17 cellular contexts compared by ENCODE assay signal in genomic region chr12:106758349-106758951, GRCh38. TPM values are rescaled to one million over a fixed set of nuclear protein-coding genes. Genes with fewer than 3 reads are reported as not detected.
DNase-seq lines count a peak whose midpoint lies in the region; ATAC-seq, FAIRE-seq and TF ChIP-seq lines count a peak whose summit lies in the region.
"Had no signal": no experiment of that assay in that cellular context is flagged by ENCODE, and none has a peak within 500 bp of the region (broad histone marks: within the 10 kb centered on the region; RNA-seq: fewer than 3 reads in every experiment).

No MANE protein-coding gene starts in this region.

- H3K27me3 ChIP-seq in cardiac muscle cell: no peaks in the 10 kb centered on the region
- no peaks in the 10 kb centered on the region for H3K27me3 ChIP-seq in muscle layer of duodenum (ENCODE audit: low read depth, low read length)
- no peaks in the 10 kb centered on the region for H3K27me3 ChIP-seq in subcutaneous abdominal adipose tissue (ENCODE audit: control insufficient read depth in 5 of 5, insufficient read depth in 4 of 5, low read length in 5 of 5)
- H3K27me3 ChIP-seq: neutrophil had no signal

- peaks cover 39% of the 10 kb centered on the region for H3K4me1 Mint-ChIP-seq in T-helper 17 cell

- no peak overlapping the region for H3K4me3 ChIP-seq in cardiac muscle cell
- no peak overlapping the region for H3K4me3 ChIP-seq in muscle layer of duodenum (ENCODE audit: low read depth in 1 of 2, low read length in 2 of 2)
- H3K4me3 ChIP-seq in subcutaneous abdominal adipose tissue (ENCODE audit: low read depth in 1 of 5, low read length in 5 of 5): no peak overlapping the region

- H3K4me3 Mint-ChIP-seq in T-helper 17 cell: peak overlapping the region; percentile 49

- H3K27ac ChIP-seq in cardiac muscle cell: peak overlapping the region; percentile 84
- peak overlapping the region; percentile 24 for H3K27ac ChIP-seq in muscle layer of duodenum (ENCODE audit: low read length)
- H3K27ac ChIP-seq in subcutaneous abdominal adipose tissue (ENCODE audit: low read depth, low read length): peak overlapping the region; percentile 93
- no peak overlapping the region for H3K27ac ChIP-seq in RWPE1
- H3K27ac ChIP-seq: HL-60, neutrophil had no signal

- peak overlapping the region; percentile 99 for H3K27ac Mint-ChIP-seq in T-helper 17 cell

- ATAC-seq in T-helper 17 cell (no peak), HG03342 (IDR thresholded peaks at IDR 0.05; ENCODE audit: unreplicated experiment) (no peak)
- ATAC-seq: stimulated activated naive CD8-positive, alpha-beta T cell treated with anti-CD3 and anti-CD28 coated beads, Interleukin-15, Interleukin-2, amounts not matched to agents 100 U/mL and 50 U/mL, for 24 hours had no signal

- CTCF ChIA-PET in RWPE1 (lab: Yijun Ruan, JAX): interaction anchor here (0.6 to 0.7 kb wide), 2 partner anchors 401 to 903 kb away, joined by 4 to 5 read pairs; partner anchors contain the start of gene POLR3B

- no peak for DNase-seq in T-helper 17 cell
- DNase-seq in cardiac muscle cell (ENCODE audit: low read depth in 1 of 2, low spot score in 1 of 2): no peak
- no peak for DNase-seq in RWPE1 (ENCODE audit: low spot score)
- no peak for DNase-seq in urothelium cell line (ENCODE audit: low spot score)
- DNase-seq in activated CD4-positive, alpha-beta T cell treated with anti-CD3 and anti-CD28 coated beads, Interleukin-2, amount 50 U/mL, for 1 hour: no peak
- DNase-seq: activated gamma-delta T cell; AML-193; KBM-7; NCI-H1092; NCI-H748 treated with DMSO at 0.1 percent for 48 hours; stimulated activated naive CD8-positive, alpha-beta T cell treated with anti-CD3 and anti-CD28 coated beads, Interleukin-15, Interleukin-2, amounts not matched to agents 100 U/mL and 50 U/mL, for 24 hours had no signal

- POLR2A ChIA-PET in RWPE1 (lab: Yijun Ruan, JAX; ENCODE audit: low non-redundant PET): no interaction called here

- TF ChIP-seq CTCF in cardiac muscle cell (IDR thresholded peaks at IDR 0.05; ENCODE audit: low read depth, low read length): no peak
- no peak for TF ChIP-seq CTCF in RWPE1 (conservative IDR thresholded peaks at IDR 0.05; ENCODE audit: low read depth)

- H3K36me3 Mint-ChIP-seq in T-helper 17 cell (ENCODE audit: low read depth): no peaks in the 10 kb centered on the region

- H3K9ac ChIP-seq in subcutaneous abdominal adipose tissue (ENCODE audit: low read length in 5 of 5): peak overlapping the region in 3 of 5 donors; percentile 51 to 82 (median 62)

- H3K9me3 ChIP-seq in T-helper 17 cell (ENCODE audit: control insufficient read depth, low read length, poor library complexity, severe bottlenecking) (no peaks in the 10 kb centered on the region), cardiac muscle cell (ENCODE audit: low read depth) (no peaks in the 10 kb centered on the region), muscle layer of duodenum (ENCODE audit: control insufficient read depth in 1 of 2, low read length in 2 of 2) (no peaks in the 10 kb centered on the region), subcutaneous abdominal adipose tissue (ENCODE audit: control insufficient read depth in 5 of 5, low read length in 5 of 5) (no peaks in the 10 kb centered on the region)
- H3K9me3 ChIP-seq: neutrophil had no signal

- peaks cover 30% of the 10 kb centered on the region for H3K4me1 ChIP-seq in cardiac muscle cell (ENCODE audit: low read depth)
- H3K4me1 ChIP-seq in muscle layer of duodenum (ENCODE audit: control insufficient read depth in 1 of 2, insufficient read depth in 2 of 2, low read length in 2 of 2): peaks cover 0 to 10% of the 10 kb centered on the region in 2 donors
- peaks cover 8 to 54% (median 34%) of the 10 kb centered on the region in 5 donors for H3K4me1 ChIP-seq in subcutaneous abdominal adipose tissue (ENCODE audit: control insufficient read depth in 5 of 5, insufficient read depth in 5 of 5, low read length in 5 of 5)

- no peaks in the 10 kb centered on the region for H3K27me3 Mint-ChIP-seq in T-helper 17 cell

- FAIRE-seq in urothelium cell line (lab: Jason Lieb, UNC): no peak
- FAIRE-seq: GM19239 had no signal

- H3K36me3 ChIP-seq in cardiac muscle cell: no peaks in the 10 kb centered on the region
- H3K36me3 ChIP-seq in muscle layer of duodenum (ENCODE audit: control insufficient read depth in 1 of 2, insufficient read depth in 2 of 2, low read length in 2 of 2): no peaks in the 10 kb centered on the region
- no peaks in the 10 kb centered on the region for H3K36me3 ChIP-seq in subcutaneous abdominal adipose tissue (ENCODE audit: control insufficient read depth in 5 of 5, insufficient read depth in 5 of 5, low read length in 5 of 5)
- H3K36me3 ChIP-seq: neutrophil had no signal

RNA-seq across cellular contexts. Expression of gene RIC8B, which starts 16.0 kb away (rescaled TPM):
- total RNA-seq in T-helper 17 cell (10 to 100 TPM; 12.8 to 19.9 TPM), cardiac muscle cell (13.9 and 16.6 TPM in 2 replicates)
- 15.7 and 29.8 TPM in 2 replicates for polyA plus RNA-seq in cardiac muscle cell
